7 cellular contexts compared by ENCODE assay signal in genomic region chr7:77696057-77696642, GRCh38. TPM values are rescaled to one million over a fixed set of nuclear protein-coding genes. Genes with fewer than 3 reads are reported as not detected.
A peak's percentile ranks its signal among the peaks of the same experiment; 100 is the strongest.
DNase-seq lines count a peak whose midpoint lies in the region; ATAC-seq and TF ChIP-seq lines count a peak whose summit lies in the region.

Gene RSBN1L (plus strand): TSS chr7:77696459. CDS start chr7:77696470, 11 bp downstream.

- H3K4me2 ChIP-seq in hepatocyte = peak within 1 kb of the TSS; percentile 93

- H3K4me1 ChIP-seq in hepatocyte (ENCODE audit: insufficient read depth) = peaks cover 34% of the 10 kb centered on the region

- H3K9me3 ChIP-seq in hepatocyte (ENCODE audit: low read depth) = no peaks in the 10 kb centered on the region

- H3K79me2 ChIP-seq in hepatocyte = peaks cover 86% of the 10 kb centered on the region

- TF ChIP-seq POLR2A in GM18505 (IDR thresholded peaks at IDR 0.05; ENCODE audit: borderline replicate concordance, extremely low read depth, insufficient read depth, insufficient read length) = peak; percentile 85

- peak within 1 kb of the TSS; percentile 86 for H2AFZ ChIP-seq in hepatocyte

- H3K4me3 ChIP-seq in astrocyte of the cerebellum (ENCODE audit: low read depth, low read length) (peak within 1 kb of the TSS; percentile 68), hepatocyte (peak within 1 kb of the TSS; percentile 88)

- ATAC-seq in GM18505 (IDR thresholded peaks at IDR 0.05; ENCODE audit: unreplicated experiment) (peak; percentile 94), HG02973 (IDR thresholded peaks at IDR 0.05; ENCODE audit: unreplicated experiment) (peak; percentile 94)

- DNase-seq in NCI-H2029 (lab: John Stamatoyannopoulos, UW) (peak; percentile 96), T-helper 22 cell (ENCODE audit: low read depth) (peak; percentile 97), astrocyte of the cerebellum (ENCODE audit: low read depth) (peak; percentile 94), hepatocyte (ENCODE audit: low spot score) (peak; percentile 99), retina (peak; percentile 95)

- H3K27me3 ChIP-seq in hepatocyte = no peaks in the 10 kb centered on the region

- in situ Hi-C loops in astrocyte of the cerebellum (cut with HindIII; ENCODE audit: low sequenced_read_pairs) = no loop called here

- H3K27ac ChIP-seq in hepatocyte = peak within 1 kb of the TSS; percentile 98

- WGBS in hepatocyte (ENCODE audit: low lambda C conversion rate, missing lambda C conversion rate) = under 1% methylated on average over 44 of the region's 53 CpGs

- TF ChIP-seq CTCF in astrocyte of the cerebellum (IDR thresholded peaks at IDR 0.05; ENCODE audit: low read depth, low read length, missing control alignments) = peak; percentile 42
- peak; percentile 17 for TF ChIP-seq CTCF in hepatocyte (IDR thresholded peaks at IDR 0.05; ENCODE audit: poor library complexity)

- H4K20me1 ChIP-seq in hepatocyte (ENCODE audit: insufficient read depth, poor library complexity, severe bottlenecking) = peaks cover 30% of the 10 kb centered on the region

- H3K9me2 ChIP-seq in hepatocyte (replicated peaks; ENCODE audit: insufficient read depth) = no peaks in the 10 kb centered on the region

- H3K36me3 ChIP-seq in hepatocyte (replicated peaks; ENCODE audit: insufficient read depth, low read depth) = no peaks in the 10 kb centered on the region

RNA-seq across cellular contexts. Expression of gene RSBN1L, which starts in this region (rescaled TPM):
- total RNA-seq in hepatocyte = 14.8 and 19.2 TPM in 2 replicates
- polyA plus RNA-seq in hepatocyte = 4.8 and 7.4 TPM in 2 replicates

Comparison
In these comparisons a context has a peak if more than half of its experiments do, and no peak if none do; other contexts are left out.
1. Peak in every context shown above with its lines: DNase-seq, ATAC-seq, H3K4me3 ChIP-seq and H3K27ac ChIP-seq.